8 cellular contexts compared by ENCODE assay signal in genomic region chr11:118998822-118999221, GRCh38. TPM values are rescaled to one million over a fixed set of nuclear protein-coding genes. Genes with fewer than 3 reads are reported as not detected.
DNase-seq lines count a peak whose midpoint lies in the region; ATAC-seq and TF ChIP-seq lines count a peak whose summit lies in the region.

No MANE protein-coding gene starts in this region.

- peaks cover 27% of the 10 kb centered on the region for H3K4me1 Mint-ChIP-seq in activated T-helper 1 cell treated with anti-CD3 and anti-CD28 coated beads, Interleukin-12 subunit alpha, Interleukin-12 subunit beta, Interleukin-2, Interleukin-4 antibody, amounts not matched to agents 30 ng/mL and 10 ng/mL and 1 ng/mL, durations not matched to agents 14 hours and 24 hours and 36 hours (ENCODE audit: low read depth)
- H3K4me1 Mint-ChIP-seq in stimulated activated naive CD8-positive, alpha-beta T cell treated with anti-CD3 and anti-CD28 coated beads, Interleukin-15, amount 100 ng/mL, for 72 hours, result peaks cover 48% of the 10 kb centered on the region

- ATAC-seq in heart left ventricle (no peak), left ventricle myocardium superior (no peak), HG03025 (IDR thresholded peaks at IDR 0.05; ENCODE audit: low FRiP score, unreplicated experiment) (no peak), GM21529 (IDR thresholded peaks at IDR 0.05; ENCODE audit: unreplicated experiment) (no peak)
- no peak for ATAC-seq in stimulated activated naive CD8-positive, alpha-beta T cell treated with anti-CD3 and anti-CD28 coated beads, Interleukin-15, amount 100 ng/mL, for 72 hours

- intact Hi-C loops in heart left ventricle (cut with DNase I), result loop anchor here in 2 of 10 donors (2.0 kb wide), 2 partner anchors 20 to 32 kb away; partner anchors contain the start of genes RPS25 (in 1 of the 2), SLC37A4 (in 1 of the 2) and TRAPPC4 (in 1 of the 2)
- intact Hi-C loops in left ventricle myocardium superior (cut with micrococcal nuclease), result no loop called here
- intact Hi-C loops in activated T-helper 1 cell treated with anti-CD3 and anti-CD28 coated beads, Interleukin-12 subunit alpha, Interleukin-12 subunit beta, Interleukin-2, Interleukin-4 antibody, amounts not matched to agents 30 ng/mL and 10 ng/mL and 1 ng/mL, durations not matched to agents 14 hours and 24 hours and 36 hours (cut with micrococcal nuclease), result loop anchor here (1.0 to 5.0 kb wide), 8 partner anchors 19 to 433 kb away; partner anchors contain the start of genes C2CD2L, CBL, RPS25 and SLC37A4

- 55 to 62% (median 58%) methylated on average over 6 of the region's 6 CpGs for WGBS in heart left ventricle, 4 donors

- peak overlapping the region in 9 of 12 donors; percentile 7 to 91 (median 85) for H3K27ac ChIP-seq in heart left ventricle
- H3K27ac ChIP-seq in iPS-20b (ENCODE audit: low read length), result peak overlapping the region; percentile 59

- peak overlapping the region; percentile 97 for H3K27ac Mint-ChIP-seq in activated T-helper 1 cell treated with anti-CD3 and anti-CD28 coated beads, Interleukin-12 subunit alpha, Interleukin-12 subunit beta, Interleukin-2, Interleukin-4 antibody, amounts not matched to agents 30 ng/mL and 10 ng/mL and 1 ng/mL, durations not matched to agents 14 hours and 24 hours and 36 hours
- peak overlapping the region; percentile 99 to 100 for H3K27ac Mint-ChIP-seq in stimulated activated naive CD8-positive, alpha-beta T cell treated with anti-CD3 and anti-CD28 coated beads, Interleukin-15, amount 100 ng/mL, for 72 hours

- H3K27me3 ChIP-seq in heart left ventricle, result no peaks in the 10 kb centered on the region
- H3K27me3 ChIP-seq in iPS-20b (ENCODE audit: insufficient read depth, low read length), result no peaks in the 10 kb centered on the region

- H3K36me3 Mint-ChIP-seq in activated T-helper 1 cell treated with anti-CD3 and anti-CD28 coated beads, Interleukin-12 subunit alpha, Interleukin-12 subunit beta, Interleukin-2, Interleukin-4 antibody, amounts not matched to agents 30 ng/mL and 10 ng/mL and 1 ng/mL, durations not matched to agents 14 hours and 24 hours and 36 hours (ENCODE audit: low read depth), result peaks cover 16% of the 10 kb centered on the region

- H3K9me3 Mint-ChIP-seq in activated T-helper 1 cell treated with anti-CD3 and anti-CD28 coated beads, Interleukin-12 subunit alpha, Interleukin-12 subunit beta, Interleukin-2, Interleukin-4 antibody, amounts not matched to agents 30 ng/mL and 10 ng/mL and 1 ng/mL, durations not matched to agents 14 hours and 24 hours and 36 hours, result no peaks in the 10 kb centered on the region
- H3K9me3 Mint-ChIP-seq in stimulated activated naive CD8-positive, alpha-beta T cell treated with anti-CD3 and anti-CD28 coated beads, Interleukin-15, amount 100 ng/mL, for 72 hours, result no peaks in the 10 kb centered on the region

- no peak for DNase-seq in heart left ventricle
- no peak for DNase-seq in left ventricle myocardium superior
- DNase-seq in activated T-helper 1 cell treated with anti-CD3 and anti-CD28 coated beads, Interleukin-12 subunit alpha, Interleukin-12 subunit beta, Interleukin-2, Interleukin-4 antibody, amounts not matched to agents 30 ng/mL and 10 ng/mL and 1 ng/mL, durations not matched to agents 14 hours and 24 hours and 36 hours (ENCODE audit: low spot score), result no peak
- DNase-seq in stimulated activated naive CD8-positive, alpha-beta T cell treated with anti-CD3 and anti-CD28 coated beads, Interleukin-15, amount 100 ng/mL, for 72 hours, result no peak
- no peak for DNase-seq in GM20000 (ENCODE audit: low spot score)

- H3K36me3 ChIP-seq in heart left ventricle (peaks cover 0 to 50% (median 41%) of the 10 kb centered on the region in 9 donors), iPS-20b (ENCODE audit: insufficient read depth, low read depth, low read length) (peaks cover 48% of the 10 kb centered on the region)

- no peak for TF ChIP-seq POLR2A in heart left ventricle (IDR thresholded peaks at IDR 0.05)

- H3K9ac ChIP-seq in iPS-20b (ENCODE audit: low read depth, low read length), result peak overlapping the region; percentile 95

- H3K4me1 ChIP-seq in heart left ventricle (peaks cover 0 to 23% (median 17%) of the 10 kb centered on the region in 12 donors), iPS-20b (ENCODE audit: insufficient read depth, low read length) (peaks cover 8% of the 10 kb centered on the region)

- peak overlapping the region; percentile 96 for H3K4me3 Mint-ChIP-seq in activated T-helper 1 cell treated with anti-CD3 and anti-CD28 coated beads, Interleukin-12 subunit alpha, Interleukin-12 subunit beta, Interleukin-2, Interleukin-4 antibody, amounts not matched to agents 30 ng/mL and 10 ng/mL and 1 ng/mL, durations not matched to agents 14 hours and 24 hours and 36 hours
- peak overlapping the region; percentile 99 to 100 for H3K4me3 Mint-ChIP-seq in stimulated activated naive CD8-positive, alpha-beta T cell treated with anti-CD3 and anti-CD28 coated beads, Interleukin-15, amount 100 ng/mL, for 72 hours

- H3K4me3 ChIP-seq in heart left ventricle (peak overlapping the region; percentile 53 to 95 (median 87)), iPS-20b (ENCODE audit: low read length) (peak overlapping the region; percentile 96)

- H3K27me3 Mint-ChIP-seq in activated T-helper 1 cell treated with anti-CD3 and anti-CD28 coated beads, Interleukin-12 subunit alpha, Interleukin-12 subunit beta, Interleukin-2, Interleukin-4 antibody, amounts not matched to agents 30 ng/mL and 10 ng/mL and 1 ng/mL, durations not matched to agents 14 hours and 24 hours and 36 hours (ENCODE audit: insufficient read depth), result no peaks in the 10 kb centered on the region
- no peaks in the 10 kb centered on the region for H3K27me3 Mint-ChIP-seq in stimulated activated naive CD8-positive, alpha-beta T cell treated with anti-CD3 and anti-CD28 coated beads, Interleukin-15, amount 100 ng/mL, for 72 hours

- TF ChIP-seq CTCF in heart left ventricle (IDR thresholded peaks at IDR 0.05) (no peak), GM20000 (IDR thresholded peaks at IDR 0.05; ENCODE audit: extremely low read depth, missing control alignments) (no peak)

- H3K9me3 ChIP-seq in heart left ventricle (no peaks in the 10 kb centered on the region), iPS-20b (ENCODE audit: insufficient read depth, low read depth, low read length) (no peaks in the 10 kb centered on the region)

RNA-seq across cellular contexts. Expression of gene CENATAC, which starts 0.9 kb away (rescaled TPM):
- total RNA-seq in heart left ventricle (10 to 100 TPM in 6 of 9 donors, 1 to 10 TPM in 3; 7.9 to 15.8 (median 11.7) TPM), left ventricle myocardium superior (9.4 TPM)
- polyA plus RNA-seq in heart left ventricle, result 10 to 100 TPM in 1 of 2 donors, 1 to 10 TPM in 1; 9.5 to 27.3 TPM
- total RNA-seq in activated T-helper 1 cell treated with anti-CD3 and anti-CD28 coated beads, Interleukin-12 subunit alpha, Interleukin-12 subunit beta, Interleukin-2, Interleukin-4 antibody, amounts not matched to agents 30 ng/mL and 10 ng/mL and 1 ng/mL, durations not matched to agents 14 hours and 24 hours and 36 hours, result 50.1 and 53.6 TPM in 2 replicates

RNA-seq across cellular contexts. Expression of gene RPS25, which starts 19.3 kb away (rescaled TPM):
- 1,000 to 10,000 TPM in 2 of 9 donors, 100 to 1,000 TPM in 7; 719 to 1,307 (median 821) TPM for total RNA-seq in heart left ventricle
- 1,000 to 10,000 TPM; 1,773 to 1,882 TPM for polyA plus RNA-seq in heart left ventricle
- total RNA-seq in left ventricle myocardium superior, result 813 TPM
- 1,440 and 1,455 TPM in 2 replicates for total RNA-seq in activated T-helper 1 cell treated with anti-CD3 and anti-CD28 coated beads, Interleukin-12 subunit alpha, Interleukin-12 subunit beta, Interleukin-2, Interleukin-4 antibody, amounts not matched to agents 30 ng/mL and 10 ng/mL and 1 ng/mL, durations not matched to agents 14 hours and 24 hours and 36 hours

RNA-seq across cellular contexts. Expression of gene TRAPPC4, which starts 19.7 kb away (rescaled TPM):
- total RNA-seq in heart left ventricle (10 to 100 TPM; 31.9 to 57.1 (median 44.4) TPM), left ventricle myocardium superior (30.4 TPM)
- polyA plus RNA-seq in heart left ventricle, result 10 to 100 TPM; 21.5 to 74.8 TPM
- 141 and 142 TPM in 2 replicates for total RNA-seq in activated T-helper 1 cell treated with anti-CD3 and anti-CD28 coated beads, Interleukin-12 subunit alpha, Interleukin-12 subunit beta, Interleukin-2, Interleukin-4 antibody, amounts not matched to agents 30 ng/mL and 10 ng/mL and 1 ng/mL, durations not matched to agents 14 hours and 24 hours and 36 hours

RNA-seq across cellular contexts. Expression of gene FOXR1, which starts 27.3 kb away (rescaled TPM):
- total RNA-seq in heart left ventricle (not detected), left ventricle myocardium superior (not detected)
- polyA plus RNA-seq in heart left ventricle, result not detected
- total RNA-seq in activated T-helper 1 cell treated with anti-CD3 and anti-CD28 coated beads, Interleukin-12 subunit alpha, Interleukin-12 subunit beta, Interleukin-2, Interleukin-4 antibody, amounts not matched to agents 30 ng/mL and 10 ng/mL and 1 ng/mL, durations not matched to agents 14 hours and 24 hours and 36 hours, result not detected in 2 replicates

RNA-seq across cellular contexts. Expression of gene SLC37A4, which starts 31.9 kb away (rescaled TPM):
- 10 to 100 TPM in 3 of 9 donors, 1 to 10 TPM in 6; 4.5 to 18.5 (median 7.7) TPM for total RNA-seq in heart left ventricle
- 10 to 100 TPM in 1 of 2 donors, 1 to 10 TPM in 1; 7.4 to 10.1 TPM for polyA plus RNA-seq in heart left ventricle
- 8.1 TPM for total RNA-seq in left ventricle myocardium superior
- 24.3 and 28.7 TPM in 2 replicates for total RNA-seq in activated T-helper 1 cell treated with anti-CD3 and anti-CD28 coated beads, Interleukin-12 subunit alpha, Interleukin-12 subunit beta, Interleukin-2, Interleukin-4 antibody, amounts not matched to agents 30 ng/mL and 10 ng/mL and 1 ng/mL, durations not matched to agents 14 hours and 24 hours and 36 hours
